10 cellular contexts compared by ENCODE assay signal in the genomic region with DNA sequence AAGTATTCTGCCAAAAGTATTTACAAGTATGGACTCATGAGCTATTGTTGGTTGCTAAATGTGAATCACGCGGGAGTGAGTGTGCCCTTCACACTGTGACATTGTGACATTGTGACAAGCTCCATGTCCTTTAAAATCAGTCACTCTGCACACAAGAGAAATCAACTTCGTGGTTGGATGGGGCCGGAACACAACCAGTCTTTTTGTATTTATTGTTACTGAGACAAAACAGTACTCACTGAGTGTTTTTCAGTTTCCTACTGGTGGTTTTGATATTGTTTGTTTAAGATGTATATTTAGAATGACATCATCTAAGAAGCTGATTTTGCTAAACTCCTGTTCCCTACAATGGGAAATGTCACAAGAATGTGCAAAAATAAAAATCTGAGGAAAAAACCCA. TPM values are rescaled to one million over a fixed set of nuclear protein-coding genes. Genes with fewer than 3 reads are reported as not detected.
DNase-seq lines count a peak whose midpoint lies in the region; ATAC-seq and TF ChIP-seq lines count a peak whose summit lies in the region.
"Had no signal": no experiment of that assay in that cellular context is flagged by ENCODE, and none has a peak within 500 bp of the region (broad histone marks: within the 10 kb centered on the region; RNA-seq: fewer than 3 reads in every experiment).

No MANE protein-coding gene starts in this region.

- no peaks in the 10 kb centered on the region for H3K9me3 ChIP-seq in sigmoid colon

- H3K36me3 Mint-ChIP-seq in Calu3 (ENCODE audit: insufficient read depth, unreplicated experiment) = peaks cover 5% of the 10 kb centered on the region

- no peak overlapping the region for H3K27ac Mint-ChIP-seq in Calu3 (ENCODE audit: unreplicated experiment)

- no peak overlapping the region for H3K4me3 Mint-ChIP-seq in Calu3 (ENCODE audit: low read depth, unreplicated experiment)
- H3K4me3 Mint-ChIP-seq: stimulated activated naive CD8-positive, alpha-beta T cell treated with anti-CD3 and anti-CD28 coated beads, Interleukin-15, amount 100 ng/mL, for 72 hours had no signal

- TF ChIP-seq POLR2A in sigmoid colon (IDR thresholded peaks at IDR 0.05) = no peak

- H3K27ac ChIP-seq in sigmoid colon = peak overlapping the region; percentile 90 to 100 (median 96)

- CTCF ChIA-PET in Calu3 (lab: Charles Lee) = interaction anchor here (1.1 kb wide), 1 partner anchor 8 kb away, joined by 3 read pairs; no protein-coding TSS in a partner anchor

- H3K4me1 Mint-ChIP-seq in Calu3 (ENCODE audit: low read depth, unreplicated experiment) = peaks cover 9% of the 10 kb centered on the region
- H3K4me1 Mint-ChIP-seq: stimulated activated naive CD8-positive, alpha-beta T cell treated with anti-CD3 and anti-CD28 coated beads, Interleukin-15, amount 100 ng/mL, for 72 hours had no signal

- H3K4me1 ChIP-seq in sigmoid colon = peaks cover 0 to 71% (median 67%) of the 10 kb centered on the region in 4 donors

- peak; percentile 76 for ATAC-seq in HG02623 (IDR thresholded peaks at IDR 0.05; ENCODE audit: unreplicated experiment)
- ATAC-seq in GM21423 (IDR thresholded peaks at IDR 0.05; ENCODE audit: unreplicated experiment) = no peak
- ATAC-seq: stimulated activated naive CD8-positive, alpha-beta T cell treated with anti-CD3 and anti-CD28 coated beads, Interleukin-15, amount 100 ng/mL, for 72 hours had no signal

- H3K9me3 Mint-ChIP-seq in Calu3 (ENCODE audit: low read depth, unreplicated experiment) = no peaks in the 10 kb centered on the region
- H3K9me3 Mint-ChIP-seq: stimulated activated naive CD8-positive, alpha-beta T cell treated with anti-CD3 and anti-CD28 coated beads, Interleukin-15, amount 100 ng/mL, for 72 hours had no signal

- no peaks in the 10 kb centered on the region for H3K27me3 Mint-ChIP-seq in Calu3 (ENCODE audit: unreplicated experiment)
- H3K27me3 Mint-ChIP-seq: stimulated activated naive CD8-positive, alpha-beta T cell treated with anti-CD3 and anti-CD28 coated beads, Interleukin-15, amount 100 ng/mL, for 72 hours had no signal

- H3K27me3 ChIP-seq in sigmoid colon = no peaks in the 10 kb centered on the region

- H3K4me3 ChIP-seq in sigmoid colon = no peak overlapping the region

- DNase-seq in NCI-H748 (lab: John Stamatoyannopoulos, UW; ENCODE audit: unreplicated experiment) (peak; percentile 9), NCI-H748 treated with DMSO at 0.1 percent for 48 hours (lab: John Stamatoyannopoulos, UW) (no peak), NCI-H146 (lab: John Stamatoyannopoulos, UW) (peak; percentile 44), sigmoid colon (no peak), Calu3 (no peak), NCI-H82 (lab: John Stamatoyannopoulos, UW) (no peak)
- DNase-seq: ACHN; stimulated activated naive CD8-positive, alpha-beta T cell treated with anti-CD3 and anti-CD28 coated beads, Interleukin-15, amount 100 ng/mL, for 72 hours had no signal

- WGBS in sigmoid colon, 2 donors = 74 to 76% methylated on average over 4 of the region's 4 CpGs

- intact Hi-C loops in sigmoid colon (cut with DNase I) = no loop called here
- intact Hi-C loops in Calu3 (cut with micrococcal nuclease; ENCODE audit: unreplicated experiment) = no loop called here

- no TSS peak for BruUV-seq in Calu3 (replicated peaks; lab: Mats Ljungman, UMichigan)

- TF ChIP-seq CTCF in sigmoid colon (IDR thresholded peaks at IDR 0.05) (no peak), Calu3 (IDR thresholded peaks at IDR 0.05; ENCODE audit: unreplicated experiment) (no peak)

- TF ChIP-seq EP300 in sigmoid colon (IDR thresholded peaks at IDR 0.05) = no peak

- H3K36me3 ChIP-seq in sigmoid colon = peaks cover 29 to 77% (median 47%) of the 10 kb centered on the region in 4 donors

RNA-seq across cellular contexts. Expression of a gene that starts 30.3 kb away (rescaled TPM):
- total RNA-seq in sigmoid colon (1,000 to 10,000 TPM in 3 of 4 donors, 100 to 1,000 TPM in 1; 731 to 1,357 (median 1,117) TPM), Calu3 (2022) (7.8 and 9.4 TPM in 2 replicates)
- polyA plus RNA-seq in sigmoid colon = 10 to 100 TPM in 1 of 3 donors, 1 to 10 TPM in 1, under 1 TPM in 1; 0.69 to 31.9 (median 9.0) TPM

Comparison
In these comparisons a context has a peak if more than half of its experiments do, and no peak if none do; other contexts are left out.
1. DNase-seq: peak in NCI-H748 (single experiment) and NCI-H146 (single experiment); none in NCI-H748 treated with DMSO at 0.1 percent for 48 hours (single experiment), sigmoid colon (single experiment), Calu3 (single experiment) and NCI-H82 (single experiment).
2. RNA of a gene that starts 30.3 kb away (total RNA-seq): 731 to 1,357 TPM in sigmoid colon; 7.8 to 9.4 TPM in Calu3; every median in the first group is over 10 times any median in the second.